ENCODE assay signal across 15 cellular contexts in genomic region chr2:27672723-27673486, GRCh38.
"Had no signal": no experiment of that assay in that cellular context is flagged by ENCODE, and none has a peak within 500 bp of the region (broad histone marks: within the 10 kb centered on the region; RNA-seq: fewer than 3 reads in every experiment).

No MANE protein-coding gene starts in this region.

- H3K27me3 ChIP-seq: brain microvascular endothelial cell, tibial artery, vagina had no signal

- H3K4me3 Mint-ChIP-seq: activated naive CD4-positive, alpha-beta T cell treated with anti-CD3 and anti-CD28 coated beads, Interleukin-2, amount 50 U/mL, for 24 hours; immature natural killer cell; natural killer cell treated with Interleukin-12 subunit alpha and Interleukin-12 subunit beta and Interleukin-15 and Interleukin-18, amount 100 ng/mL, for 72 hours; T-helper 1 cell treated with Interleukin-12 subunit alpha and Interleukin-12 subunit beta and Interleukin-4 antibody, amounts not matched to agents 30 μg/mL and 1 μg/mL, for 36 hours; WTC11 had no signal

- H3K9me3 Mint-ChIP-seq: activated naive CD4-positive, alpha-beta T cell treated with anti-CD3 and anti-CD28 coated beads, Interleukin-2, amount 50 U/mL, for 24 hours; immature natural killer cell; natural killer cell treated with Interleukin-12 subunit alpha and Interleukin-12 subunit beta and Interleukin-15 and Interleukin-18, amount 100 ng/mL, for 72 hours; T-helper 1 cell treated with Interleukin-12 subunit alpha and Interleukin-12 subunit beta and Interleukin-4 antibody, amounts not matched to agents 30 μg/mL and 1 μg/mL, for 36 hours; WTC11 had no signal

- H3K9me3 ChIP-seq: mucosa of descending colon, tibial artery, vagina had no signal

- ATAC-seq: mucosa of descending colon; natural killer cell treated with Interleukin-12 subunit alpha and Interleukin-12 subunit beta and Interleukin-15 and Interleukin-18, amount 100 ng/mL, for 72 hours; WTC11 had no signal

- H3K27me3 Mint-ChIP-seq: activated naive CD4-positive, alpha-beta T cell treated with anti-CD3 and anti-CD28 coated beads, Interleukin-2, amount 50 U/mL, for 24 hours; natural killer cell treated with Interleukin-12 subunit alpha and Interleukin-12 subunit beta and Interleukin-15 and Interleukin-18, amount 100 ng/mL, for 72 hours had no signal

- H3K4me1 ChIP-seq: tibial artery, vagina had no signal

- H3K4me3 ChIP-seq: mucosa of descending colon, tibial artery, vagina had no signal

- H3K4me1 Mint-ChIP-seq: WTC11 had no signal

- H3K27ac ChIP-seq: brain microvascular endothelial cell, tibial artery, vagina had no signal

- DNase-seq: activated CD4-positive, alpha-beta T cell treated with anti-CD3 and anti-CD28 coated beads for 48 hours; activated CD8-positive, alpha-beta memory T cell treated with anti-CD3 and anti-CD28 coated beads for 24 hours; activated effector memory CD4-positive, alpha-beta T cell treated with Interleukin-2 at 50 U/mL for 16 hours; amygdala; brain microvascular endothelial cell; dermis blood vessel endothelial cell; immature natural killer cell; mammary epithelial cell; mucosa of descending colon; tibial artery had no signal

- H3K27ac Mint-ChIP-seq: activated naive CD4-positive, alpha-beta T cell treated with anti-CD3 and anti-CD28 coated beads, Interleukin-2, amount 50 U/mL, for 24 hours; immature natural killer cell; natural killer cell treated with Interleukin-12 subunit alpha and Interleukin-12 subunit beta and Interleukin-15 and Interleukin-18, amount 100 ng/mL, for 72 hours; T-helper 1 cell treated with Interleukin-12 subunit alpha and Interleukin-12 subunit beta and Interleukin-4 antibody, amounts not matched to agents 30 μg/mL and 1 μg/mL, for 36 hours; WTC11 had no signal
